ENCODE assay signal across 3 cellular contexts in the genomic region with DNA sequence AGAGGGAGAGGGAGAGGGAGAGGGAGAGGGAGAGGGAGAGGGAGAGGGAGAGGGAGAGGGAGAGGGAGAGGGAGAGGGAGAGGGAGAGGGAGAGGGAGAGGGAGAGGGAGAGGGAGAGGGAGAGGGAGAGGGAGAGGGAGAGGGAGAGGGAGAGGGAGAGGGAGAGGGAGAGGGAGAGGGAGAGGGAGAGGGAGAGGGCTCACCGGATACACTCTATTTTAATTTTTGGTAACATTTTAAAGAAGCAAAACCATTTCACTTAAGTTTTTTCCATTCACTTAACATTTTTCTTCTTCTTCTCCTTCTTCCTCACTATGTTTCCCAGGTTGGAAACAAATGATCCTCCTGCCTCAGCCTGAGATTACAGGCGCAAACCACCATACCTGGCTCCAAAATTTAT. TPM values are rescaled to one million over a fixed set of nuclear protein-coding genes. Genes with fewer than 3 reads are reported as not detected.
"Had no signal": no experiment of that assay in that cellular context is flagged by ENCODE, and none has a peak within 500 bp of the region (broad histone marks: within the 10 kb centered on the region; RNA-seq: fewer than 3 reads in every experiment).

No MANE protein-coding gene starts in this region.

RNA-seq across cellular contexts. Expression of a gene that starts 17.2 kb away (rescaled TPM):
- total RNA-seq: activated CD4-positive, alpha-beta memory T cell treated with anti-CD3 and anti-CD28 coated beads, Interleukin-2, amount 10 ng/mL, durations not matched to agents 7 days and 5 days; T-helper 1 cell treated with Interleukin-12 subunit alpha and Interleukin-12 subunit beta and Interleukin-4 antibody, amounts not matched to agents 30 ng/mL and 1 ng/mL, for 36 hours; T-helper 17 cell had no signal
